In genomic region chr3:14141602-14142315, GRCh38 we compare ENCODE assay signal across 1 cellular context.
TF ChIP-seq lines count a peak whose summit lies in the region.

No MANE protein-coding gene starts in this region.

TF ChIP-seq in GM12891, 5 proteins besides CTCF, POLR2A, EP300 and RAD21 (continued from another document):
- no peak for TF ChIP-seq POU2F2 (IDR thresholded peaks at IDR 0.05; ENCODE audit: low read depth, low read length)
